18 cellular contexts compared by ENCODE assay signal in genomic region chr9:107624216-107624948, GRCh38.
DNase-seq lines count a peak whose midpoint lies in the region; ATAC-seq and TF ChIP-seq lines count a peak whose summit lies in the region.
"Had no signal": no experiment of that assay in that cellular context is flagged by ENCODE, and none has a peak within 500 bp of the region (broad histone marks: within the 10 kb centered on the region; RNA-seq: fewer than 3 reads in every experiment).

No MANE protein-coding gene starts in this region.

- no peak for ATAC-seq in naive thymus-derived CD4-positive, alpha-beta T cell
- ATAC-seq in GM18909 (IDR thresholded peaks at IDR 0.05; ENCODE audit: poor library complexity, unreplicated experiment): no peak
- ATAC-seq: activated CD8-positive, alpha-beta T cell treated with anti-CD3 and anti-CD28 coated beads for 36 hours; GM12878 had no signal

- TF ChIP-seq EP300 in suprapubic skin (IDR thresholded peaks at IDR 0.05): no peak

- H3K4me3 ChIP-seq in adipocyte (ENCODE audit: low read length): no peak overlapping the region
- H3K4me3 ChIP-seq in foreskin fibroblast (ENCODE audit: low read depth in 1 of 2, low read length in 2 of 2): no peak overlapping the region
- no peak overlapping the region for H3K4me3 ChIP-seq in suprapubic skin
- no peak overlapping the region for H3K4me3 ChIP-seq in naive thymus-derived CD4-positive, alpha-beta T cell (ENCODE audit: low read length)
- H3K4me3 ChIP-seq: dorsolateral prefrontal cortex, GM12878, psoas muscle, testis had no signal

- H3K4me1 ChIP-seq in adipocyte (ENCODE audit: control insufficient read depth, insufficient read depth, low read length): peaks cover 14% of the 10 kb centered on the region
- peaks cover 17% of the 10 kb centered on the region for H3K4me1 ChIP-seq in suprapubic skin
- H3K4me1 ChIP-seq in naive thymus-derived CD4-positive, alpha-beta T cell (ENCODE audit: control insufficient read depth in 2 of 2, insufficient read depth in 2 of 2, low read length in 2 of 2): no peaks in the 10 kb centered on the region
- H3K4me1 ChIP-seq: psoas muscle, testis had no signal

- intact Hi-C loops in naive thymus-derived CD4-positive, alpha-beta T cell (cut with micrococcal nuclease): no loop called here

- TF ChIP-seq POLR2A in suprapubic skin (IDR thresholded peaks at IDR 0.05): no peak

- H3K27ac Mint-ChIP-seq in naive thymus-derived CD4-positive, alpha-beta T cell: no peak overlapping the region
- H3K27ac Mint-ChIP-seq: activated CD8-positive, alpha-beta T cell treated with anti-CD3 and anti-CD28 coated beads for 36 hours; CD4-positive, CD25-positive, alpha-beta regulatory T cell had no signal

- H3K27me3 Mint-ChIP-seq in naive thymus-derived CD4-positive, alpha-beta T cell: peaks cover 0 to 5% (median 0%) of the 10 kb centered on the region in 5 donors
- H3K27me3 Mint-ChIP-seq: activated CD8-positive, alpha-beta T cell treated with anti-CD3 and anti-CD28 coated beads for 36 hours; CD4-positive, CD25-positive, alpha-beta regulatory T cell had no signal

- H3K36me3 Mint-ChIP-seq in naive thymus-derived CD4-positive, alpha-beta T cell: no peaks in the 10 kb centered on the region
- H3K36me3 Mint-ChIP-seq: CD4-positive, CD25-positive, alpha-beta regulatory T cell had no signal

- H3K9me3 ChIP-seq in adipocyte (ENCODE audit: control insufficient read depth, low read length) (no peaks in the 10 kb centered on the region), suprapubic skin (no peaks in the 10 kb centered on the region)
- H3K9me3 ChIP-seq in naive thymus-derived CD4-positive, alpha-beta T cell (ENCODE audit: control insufficient read depth in 2 of 3, low read length in 3 of 3): no peaks in the 10 kb centered on the region
- H3K9me3 ChIP-seq: psoas muscle, testis had no signal

- H3K9ac ChIP-seq in adipocyte (ENCODE audit: low read length): peak overlapping the region; percentile 83

- WGBS in suprapubic skin: 64% methylated on average over 15 of the region's 15 CpGs

- no peak for TF ChIP-seq CTCF in foreskin fibroblast (IDR thresholded peaks at IDR 0.05; ENCODE audit: low read depth, low read length)
- TF ChIP-seq CTCF in suprapubic skin (IDR thresholded peaks at IDR 0.05): no peak

- no peaks in the 10 kb centered on the region for H3K4me1 Mint-ChIP-seq in naive thymus-derived CD4-positive, alpha-beta T cell
- H3K4me1 Mint-ChIP-seq: CD4-positive, CD25-positive, alpha-beta regulatory T cell had no signal

- CTCF ChIA-PET in naive thymus-derived CD4-positive, alpha-beta T cell (lab: Charles Lee): no interaction called here

- H3K9me3 Mint-ChIP-seq in naive thymus-derived CD4-positive, alpha-beta T cell: peaks cover 0 to 8% (median 0%) of the 10 kb centered on the region in 11 donors
- H3K9me3 Mint-ChIP-seq: activated CD8-positive, alpha-beta T cell treated with anti-CD3 and anti-CD28 coated beads for 36 hours had no signal

- H3K36me3 ChIP-seq in adipocyte (ENCODE audit: control insufficient read depth, insufficient read depth, low read length, severe bottlenecking) (no peaks in the 10 kb centered on the region), suprapubic skin (no peaks in the 10 kb centered on the region)
- H3K36me3 ChIP-seq in naive thymus-derived CD4-positive, alpha-beta T cell (ENCODE audit: control insufficient read depth in 2 of 3, insufficient read depth in 3 of 3, low read length in 3 of 3): no peaks in the 10 kb centered on the region

- peak overlapping the region; percentile 63 for H3K27ac ChIP-seq in suprapubic skin
- H3K27ac ChIP-seq in naive thymus-derived CD4-positive, alpha-beta T cell (ENCODE audit: low read depth, low read length): no peak overlapping the region
- H3K27ac ChIP-seq: dorsolateral prefrontal cortex, psoas muscle, testis had no signal

- POLR2A ChIA-PET in naive thymus-derived CD4-positive, alpha-beta T cell (lab: Charles Lee): no interaction called here

- no peak overlapping the region for H3K4me3 Mint-ChIP-seq in naive thymus-derived CD4-positive, alpha-beta T cell
- H3K4me3 Mint-ChIP-seq: activated CD8-positive, alpha-beta T cell treated with anti-CD3 and anti-CD28 coated beads for 36 hours; CD4-positive, CD25-positive, alpha-beta regulatory T cell had no signal

- H3K27me3 ChIP-seq in adipocyte (replicated peaks; ENCODE audit: control insufficient read depth, insufficient read depth, low read length) (no peaks in the 10 kb centered on the region), suprapubic skin (no peaks in the 10 kb centered on the region)
- H3K27me3 ChIP-seq in naive thymus-derived CD4-positive, alpha-beta T cell (ENCODE audit: control insufficient read depth in 2 of 2, insufficient read depth in 2 of 2, low read length in 2 of 2): no peaks in the 10 kb centered on the region
- H3K27me3 ChIP-seq: dorsolateral prefrontal cortex, testis had no signal

- DNase-seq in HCEC 1CT: peak; percentile 44
- DNase-seq in adipocyte (ENCODE audit: low read depth): peak; percentile 72
- peak; percentile 74 to 88 for DNase-seq in foreskin fibroblast
- peak in 1 of 2 donors; percentile 77 for DNase-seq in suprapubic skin (ENCODE audit: low spot score in 2 of 2)
- no peak for DNase-seq in SKM-1 treated with dmso at 0.1 percent for 144 hours (lab: John Stamatoyannopoulos, UW; ENCODE audit: unreplicated experiment)
- no peak for DNase-seq in NCI-H2029 treated with DMSO at 0.1 percent for 48 hours (lab: John Stamatoyannopoulos, UW)
- no peak for DNase-seq in naive thymus-derived CD4-positive, alpha-beta T cell
- DNase-seq: activated CD8-positive, alpha-beta T cell treated with anti-CD3 and anti-CD28 coated beads for 36 hours; activated effector memory CD4-positive, alpha-beta T cell treated with anti-CD3 and anti-CD28 coated beads, Interleukin-2, amount 50 U/mL, for 16 hours; CD4-positive, CD25-positive, alpha-beta regulatory T cell; DMS79 treated with DMSO at 0.1 percent for 48 hours; dorsolateral prefrontal cortex; MV-4-11; SIG-M5; testis had no signal

Comparison
In these comparisons a context has a peak if more than half of its experiments do, and no peak if none do; other contexts are left out.
1. DNase-seq: peak in HCEC 1CT (single experiment), adipocyte (single experiment) and foreskin fibroblast (2 of 2); none in SKM-1 treated with dmso at 0.1 percent for 144 hours (single experiment), NCI-H2029 treated with DMSO at 0.1 percent for 48 hours (single experiment) and naive thymus-derived CD4-positive, alpha-beta T cell (0 of 9).